In genomic region chr7:89685287-89685686, GRCh38 we compare ENCODE assay signal across 41 cellular contexts.
"Had no signal": no experiment of that assay in that cellular context is flagged by ENCODE, and none has a peak within 500 bp of the region (broad histone marks: within the 10 kb centered on the region; RNA-seq: fewer than 3 reads in every experiment).

No MANE protein-coding gene starts in this region.

- H3K4me1 Mint-ChIP-seq: activated CD4-positive, alpha-beta memory T cell treated with anti-CD3 and anti-CD28 coated beads, Interleukin-2, amount 10 ng/mL, durations not matched to agents 7 days and 5 days; activated CD4-positive, alpha-beta T cell treated with anti-CD3 and anti-CD28 coated beads for 36 hours; activated CD4-positive, alpha-beta T cell treated with anti-CD3 and anti-CD28 coated beads, Interleukin-2, amount 10 ng/mL, durations not matched to agents 7 days and 5 days; activated CD8-positive, alpha-beta memory T cell treated with anti-CD3 and anti-CD28 coated beads, Interleukin-2, amount 10 ng/mL, durations not matched to agents 7 days and 5 days; activated naive CD4-positive, alpha-beta T cell treated with anti-CD3 and anti-CD28 coated beads, Interleukin-2, amount 10 ng/mL, durations not matched to agents 7 days and 5 days; activated naive CD4-positive, alpha-beta T cell treated with anti-CD3 and anti-CD28 coated beads, Interleukin-2, amount 50 U/mL, for 24 hours; activated naive CD8-positive, alpha-beta T cell treated with anti-CD3 and anti-CD28 coated beads, Interleukin-2, amount 10 ng/mL, durations not matched to agents 7 days and 5 days; activated naive CD8-positive, alpha-beta T cell treated with anti-CD3 and anti-CD28 coated beads, Interleukin-2, amount 50 U/mL, for 24 hours; activated T-helper 17 cell treated with anti-CD3 and anti-CD28 coated beads, Interleukin-2, amount 50 U/mL, for 72 hours; central memory CD8-positive, alpha-beta T cell had no signal

- H3K27ac Mint-ChIP-seq: activated CD4-positive, alpha-beta memory T cell treated with anti-CD3 and anti-CD28 coated beads, Interleukin-2, amount 10 ng/mL, durations not matched to agents 7 days and 5 days; activated CD4-positive, alpha-beta T cell treated with anti-CD3 and anti-CD28 coated beads for 36 hours; activated CD4-positive, alpha-beta T cell treated with anti-CD3 and anti-CD28 coated beads, Interleukin-2, amount 10 ng/mL, durations not matched to agents 7 days and 5 days; activated CD8-positive, alpha-beta memory T cell treated with anti-CD3 and anti-CD28 coated beads, Interleukin-2, amount 10 ng/mL, durations not matched to agents 7 days and 5 days; activated CD8-positive, alpha-beta T cell treated with anti-CD3 and anti-CD28 coated beads, Interleukin-2, amount 10 ng/mL, durations not matched to agents 7 days and 5 days; activated naive CD4-positive, alpha-beta T cell treated with anti-CD3 and anti-CD28 coated beads, Interleukin-2, amount 10 ng/mL, durations not matched to agents 7 days and 5 days; activated naive CD4-positive, alpha-beta T cell treated with anti-CD3 and anti-CD28 coated beads, Interleukin-2, amount 50 U/mL, for 24 hours; activated naive CD8-positive, alpha-beta T cell; activated naive CD8-positive, alpha-beta T cell treated with anti-CD3 and anti-CD28 coated beads, Interleukin-2, amount 10 ng/mL, durations not matched to agents 7 days and 5 days; activated naive CD8-positive, alpha-beta T cell treated with anti-CD3 and anti-CD28 coated beads, Interleukin-2, amount 50 U/mL, for 24 hours; activated T-cell treated with anti-CD3 and anti-CD28 coated beads, Interleukin-2, amount 50 U/mL, for 24 hours; activated T-cell treated with anti-CD3 and anti-CD28 coated beads, Interleukin-2, amount 50 U/mL, for 72 hours; activated T-helper 1 cell treated with anti-CD3 and anti-CD28 coated beads, Interleukin-12 subunit alpha, Interleukin-12 subunit beta, Interleukin-2, Interleukin-4 antibody, amounts not matched to agents 30 ng/mL and 10 ng/mL and 1 ng/mL, durations not matched to agents 14 hours and 24 hours and 36 hours; activated T-helper 17 cell treated with anti-CD3 and anti-CD28 coated beads, Interleukin-2, amount 50 U/mL, for 72 hours; brain; T-helper 1 cell treated with Interleukin-12 subunit alpha and Interleukin-12 subunit beta and Interleukin-4 antibody, amounts not matched to agents 30 μg/mL and 1 μg/mL, for 36 hours; T-helper 2 cell treated with Interferon-gamma antibody and Interleukin-4, amounts not matched to agents 5 μg/mL and 100 μg/mL, for 36 hours; WTC11 had no signal

- H3K36me3 Mint-ChIP-seq: activated CD8-positive, alpha-beta memory T cell treated with anti-CD3 and anti-CD28 coated beads, Interleukin-2, amount 10 ng/mL, durations not matched to agents 7 days and 5 days; activated naive CD4-positive, alpha-beta T cell treated with anti-CD3 and anti-CD28 coated beads, Interleukin-2, amount 10 ng/mL, durations not matched to agents 7 days and 5 days; activated naive CD4-positive, alpha-beta T cell treated with anti-CD3 and anti-CD28 coated beads, Interleukin-2, amount 50 U/mL, for 24 hours; activated naive CD8-positive, alpha-beta T cell; activated naive CD8-positive, alpha-beta T cell treated with anti-CD3 and anti-CD28 coated beads, Interleukin-2, amount 10 ng/mL, durations not matched to agents 7 days and 5 days; brain; WTC11 had no signal

- H3K27me3 Mint-ChIP-seq: activated CD4-positive, alpha-beta memory T cell treated with anti-CD3 and anti-CD28 coated beads, Interleukin-2, amount 10 ng/mL, durations not matched to agents 7 days and 5 days; activated CD4-positive, alpha-beta T cell treated with anti-CD3 and anti-CD28 coated beads for 36 hours; activated CD4-positive, alpha-beta T cell treated with anti-CD3 and anti-CD28 coated beads, Interleukin-2, amount 10 ng/mL, durations not matched to agents 7 days and 5 days; activated CD8-positive, alpha-beta memory T cell treated with anti-CD3 and anti-CD28 coated beads, Interleukin-2, amount 10 ng/mL, durations not matched to agents 7 days and 5 days; activated naive CD4-positive, alpha-beta T cell treated with anti-CD3 and anti-CD28 coated beads, Interleukin-2, amount 10 ng/mL, durations not matched to agents 7 days and 5 days; activated naive CD4-positive, alpha-beta T cell treated with anti-CD3 and anti-CD28 coated beads, Interleukin-2, amount 50 U/mL, for 24 hours; activated naive CD8-positive, alpha-beta T cell treated with anti-CD3 and anti-CD28 coated beads, Interleukin-2, amount 10 ng/mL, durations not matched to agents 7 days and 5 days; activated naive CD8-positive, alpha-beta T cell treated with anti-CD3 and anti-CD28 coated beads, Interleukin-2, amount 50 U/mL, for 24 hours; activated T-cell treated with anti-CD3 and anti-CD28 coated beads, Interleukin-2, amount 50 U/mL, for 24 hours; activated T-helper 17 cell treated with anti-CD3 and anti-CD28 coated beads, Interleukin-2, amount 50 U/mL, for 72 hours; brain; central memory CD8-positive, alpha-beta T cell had no signal

- FAIRE-seq: astrocyte, bronchial epithelial cell, TTC549 had no signal

- H3K9me3 Mint-ChIP-seq: activated CD4-positive, alpha-beta memory T cell treated with anti-CD3 and anti-CD28 coated beads, Interleukin-2, amount 10 ng/mL, durations not matched to agents 7 days and 5 days; activated CD4-positive, alpha-beta T cell treated with anti-CD3 and anti-CD28 coated beads, Interleukin-2, amount 10 ng/mL, durations not matched to agents 7 days and 5 days; activated naive CD4-positive, alpha-beta T cell treated with anti-CD3 and anti-CD28 coated beads, Interleukin-2, amount 10 ng/mL, durations not matched to agents 7 days and 5 days; activated naive CD4-positive, alpha-beta T cell treated with anti-CD3 and anti-CD28 coated beads, Interleukin-2, amount 50 U/mL, for 24 hours; activated naive CD8-positive, alpha-beta T cell treated with anti-CD3 and anti-CD28 coated beads, Interleukin-2, amount 10 ng/mL, durations not matched to agents 7 days and 5 days; activated naive CD8-positive, alpha-beta T cell treated with anti-CD3 and anti-CD28 coated beads, Interleukin-2, amount 50 U/mL, for 24 hours; activated T-cell treated with anti-CD3 and anti-CD28 coated beads, Interleukin-2, amount 50 U/mL, for 24 hours; activated T-cell treated with anti-CD3 and anti-CD28 coated beads, Interleukin-2, amount 50 U/mL, for 72 hours; activated T-helper 1 cell treated with anti-CD3 and anti-CD28 coated beads, Interleukin-12 subunit alpha, Interleukin-12 subunit beta, Interleukin-2, Interleukin-4 antibody, amounts not matched to agents 30 ng/mL and 10 ng/mL and 1 ng/mL, durations not matched to agents 14 hours and 24 hours and 36 hours; activated T-helper 17 cell treated with anti-CD3 and anti-CD28 coated beads, Interleukin-2, amount 50 U/mL, for 72 hours; brain; T-helper 1 cell treated with Interleukin-12 subunit alpha and Interleukin-12 subunit beta and Interleukin-4 antibody, amounts not matched to agents 30 μg/mL and 1 μg/mL, for 36 hours; T-helper 2 cell treated with Interferon-gamma antibody and Interleukin-4, amounts not matched to agents 5 μg/mL and 100 μg/mL, for 36 hours; WTC11 had no signal

- H3K36me3 ChIP-seq: cardiac muscle cell, WERI-Rb-1 had no signal

- H3K27me3 ChIP-seq: cardiac muscle cell had no signal

- H3K27ac ChIP-seq: cardiac muscle cell, WERI-Rb-1 had no signal

- H3K4me3 Mint-ChIP-seq: activated CD4-positive, alpha-beta memory T cell treated with anti-CD3 and anti-CD28 coated beads, Interleukin-2, amount 10 ng/mL, durations not matched to agents 7 days and 5 days; activated CD4-positive, alpha-beta T cell treated with anti-CD3 and anti-CD28 coated beads for 36 hours; activated CD4-positive, alpha-beta T cell treated with anti-CD3 and anti-CD28 coated beads, Interleukin-2, amount 10 ng/mL, durations not matched to agents 7 days and 5 days; activated CD8-positive, alpha-beta memory T cell treated with anti-CD3 and anti-CD28 coated beads, Interleukin-2, amount 10 ng/mL, durations not matched to agents 7 days and 5 days; activated CD8-positive, alpha-beta T cell treated with anti-CD3 and anti-CD28 coated beads, Interleukin-2, amount 10 ng/mL, durations not matched to agents 7 days and 5 days; activated naive CD4-positive, alpha-beta T cell treated with anti-CD3 and anti-CD28 coated beads, Interleukin-2, amount 10 ng/mL, durations not matched to agents 7 days and 5 days; activated naive CD4-positive, alpha-beta T cell treated with anti-CD3 and anti-CD28 coated beads, Interleukin-2, amount 50 U/mL, for 24 hours; activated naive CD8-positive, alpha-beta T cell; activated naive CD8-positive, alpha-beta T cell treated with anti-CD3 and anti-CD28 coated beads, Interleukin-2, amount 10 ng/mL, durations not matched to agents 7 days and 5 days; activated naive CD8-positive, alpha-beta T cell treated with anti-CD3 and anti-CD28 coated beads, Interleukin-2, amount 50 U/mL, for 24 hours; activated T-cell treated with anti-CD3 and anti-CD28 coated beads, Interleukin-2, amount 50 U/mL, for 24 hours; activated T-cell treated with anti-CD3 and anti-CD28 coated beads, Interleukin-2, amount 50 U/mL, for 72 hours; activated T-helper 1 cell treated with anti-CD3 and anti-CD28 coated beads, Interleukin-12 subunit alpha, Interleukin-12 subunit beta, Interleukin-2, Interleukin-4 antibody, amounts not matched to agents 30 ng/mL and 10 ng/mL and 1 ng/mL, durations not matched to agents 14 hours and 24 hours and 36 hours; activated T-helper 17 cell treated with anti-CD3 and anti-CD28 coated beads, Interleukin-2, amount 50 U/mL, for 72 hours; brain; central memory CD8-positive, alpha-beta T cell; T-helper 1 cell treated with Interleukin-12 subunit alpha and Interleukin-12 subunit beta and Interleukin-4 antibody, amounts not matched to agents 30 μg/mL and 1 μg/mL, for 36 hours; T-helper 2 cell treated with Interferon-gamma antibody and Interleukin-4, amounts not matched to agents 5 μg/mL and 100 μg/mL, for 36 hours; WTC11 had no signal

- H3K4me3 ChIP-seq: cardiac muscle cell had no signal

- ATAC-seq: activated CD4-positive, alpha-beta T cell treated with anti-CD3 and anti-CD28 coated beads for 36 hours; activated CD4-positive, CD25-positive, alpha-beta regulatory T cell treated with anti-CD3 and anti-CD28 coated beads, Interleukin-2, amount 50 U/mL, for 24 hours; activated CD8-positive, alpha-beta memory T cell treated with anti-CD3 and anti-CD28 coated beads, Interleukin-2, amount 10 ng/mL, durations not matched to agents 7 days and 5 days; activated CD8-positive, alpha-beta T cell treated with anti-CD3 and anti-CD28 coated beads, Interleukin-2, amount 10 ng/mL, durations not matched to agents 7 days and 5 days; activated naive CD8-positive, alpha-beta T cell treated with anti-CD3 and anti-CD28 coated beads, Interleukin-2, amount 50 U/mL, for 24 hours; activated T-cell treated with anti-CD3 and anti-CD28 coated beads, Interleukin-2, amount 50 U/mL, for 72 hours; activated T-helper 17 cell treated with anti-CD3 and anti-CD28 coated beads, Interleukin-2, amount 50 U/mL, for 72 hours; WTC11 had no signal

- DNase-seq: activated CD4-positive, alpha-beta memory T cell treated with anti-CD3 and anti-CD28 coated beads, Interleukin-2, amount 10 ng/mL, durations not matched to agents 7 days and 5 days; activated CD4-positive, alpha-beta T cell treated with anti-CD3 and anti-CD28 coated beads for 1 hour; activated CD4-positive, alpha-beta T cell treated with anti-CD3 and anti-CD28 coated beads for 36 hours; activated CD4-positive, alpha-beta T cell treated with anti-CD3 and anti-CD28 coated beads for 48 hours; activated CD4-positive, alpha-beta T cell treated with anti-CD3 and anti-CD28 coated beads, Interleukin-2, amount 10 ng/mL, durations not matched to agents 7 days and 5 days; activated CD4-positive, alpha-beta T cell treated with anti-CD3 and anti-CD28 coated beads, Interleukin-2, amount 50 U/mL, for 48 hours; activated CD4-positive, CD25-positive, alpha-beta regulatory T cell; activated CD8-positive, alpha-beta memory T cell treated with anti-CD3 and anti-CD28 coated beads for 24 hours; activated CD8-positive, alpha-beta memory T cell treated with anti-CD3 and anti-CD28 coated beads, Interleukin-2, amount 10 ng/mL, durations not matched to agents 7 days and 5 days; activated CD8-positive, alpha-beta memory T cell treated with anti-CD3 and anti-CD28 coated beads, Interleukin-2, amount 50 U/mL, for 48 hours; activated CD8-positive, alpha-beta T cell treated with anti-CD3 and anti-CD28 coated beads, Interleukin-2, amount 10 ng/mL, durations not matched to agents 7 days and 5 days; activated effector memory CD4-positive, alpha-beta T cell treated with anti-CD3 and anti-CD28 coated beads, Interleukin-2, amount 50 U/mL, for 16 hours; activated gamma-delta T cell treated with Interleukin-2 at 50 U/mL for 16 hours; activated naive CD4-positive, alpha-beta T cell treated with anti-CD3 and anti-CD28 coated beads, Interleukin-2, amount 10 ng/mL, durations not matched to agents 7 days and 5 days; activated naive CD4-positive, alpha-beta T cell treated with Interleukin-2 at 50 U/mL for 16 hours; activated naive CD8-positive, alpha-beta T cell treated with anti-CD3 and anti-CD28 coated beads, Interleukin-2, amount 10 ng/mL, durations not matched to agents 7 days and 5 days; activated naive CD8-positive, alpha-beta T cell treated with anti-CD3 and anti-CD28 coated beads, Interleukin-2, amount 50 U/mL, for 24 hours; activated T-cell treated with anti-CD3 and anti-CD28 coated beads, Interleukin-2, amount 50 U/mL, for 24 hours; activated T-cell treated with anti-CD3 and anti-CD28 coated beads, Interleukin-2, amount 50 U/mL, for 72 hours; amygdala; aorta; caudate nucleus; cerebellar nuclear complex; T-helper 1 cell; T-helper 2 cell; T-helper 9 cell; WERI-Rb-1 had no signal
